Comparison of ENCODE assay signal across 13 cellular contexts in the genomic region with DNA sequence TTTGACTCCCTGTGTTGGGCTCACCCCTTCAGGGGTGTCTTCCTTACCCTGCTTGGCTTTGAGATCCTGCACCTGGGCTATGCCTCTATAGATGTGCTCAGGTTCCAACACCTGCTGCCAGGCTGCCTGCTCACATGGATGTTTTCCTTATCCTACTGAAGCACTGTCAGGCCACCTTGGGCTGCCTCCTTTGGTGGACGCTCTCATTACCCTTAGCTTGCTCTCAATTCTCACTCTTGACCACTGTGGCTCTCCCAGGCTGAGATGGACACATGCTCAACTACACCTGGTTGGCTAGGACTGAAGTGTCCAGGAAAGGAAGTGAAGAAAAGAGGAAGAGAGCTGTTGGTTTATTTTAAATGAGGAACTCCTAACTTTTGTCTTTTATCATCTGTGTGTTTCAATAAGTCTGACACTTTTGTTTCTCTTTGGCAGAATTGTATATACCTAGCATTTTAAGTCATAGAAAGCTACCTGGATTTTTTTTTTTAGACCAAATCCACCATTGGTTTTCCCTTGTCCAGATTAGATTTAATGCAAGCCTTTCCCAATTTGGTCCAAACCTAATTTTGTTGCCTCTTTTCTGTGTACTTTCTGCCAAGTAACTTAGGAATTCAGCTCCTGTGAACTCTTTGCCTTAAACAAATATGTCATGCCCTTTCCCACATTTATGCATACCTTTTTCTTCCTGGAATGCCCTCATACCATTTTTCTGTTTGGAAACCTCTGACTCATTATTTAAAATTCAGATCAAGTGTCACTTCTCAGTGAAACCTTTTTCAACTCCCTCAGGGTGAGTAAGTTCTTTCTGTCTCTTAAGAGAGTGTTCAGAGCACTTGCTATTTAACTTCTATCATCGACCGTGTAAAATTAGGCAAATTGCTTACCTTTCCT.
DNase-seq lines count a peak whose midpoint lies in the region; ATAC-seq and TF ChIP-seq lines count a peak whose summit lies in the region.
"Had no signal": no experiment of that assay in that cellular context is flagged by ENCODE, and none has a peak within 500 bp of the region (broad histone marks: within the 10 kb centered on the region; RNA-seq: fewer than 3 reads in every experiment).

No MANE protein-coding gene starts in this region.

- no peaks in the 10 kb centered on the region for H3K36me3 ChIP-seq in lower lobe of right lung
- H3K36me3 ChIP-seq: suprapubic skin had no signal

- H3K9me3 ChIP-seq in lower lobe of right lung: no peaks in the 10 kb centered on the region
- H3K9me3 ChIP-seq: suprapubic skin had no signal

- DNase-seq in COLO668 (lab: John Stamatoyannopoulos, UW; ENCODE audit: unreplicated experiment) (peak; percentile 28), HuH-7 (ENCODE audit: low spot score) (peak; percentile 2), astrocyte of the hippocampus (ENCODE audit: low read depth, low spot score) (peak; percentile 79), lower lobe of right lung (no peak), NCI-H2171 treated with DMSO at 0.1 percent for 48 hours (lab: John Stamatoyannopoulos, UW) (no peak), NCI-H82 treated with DMSO at 0.1 percent for 48 hours (lab: John Stamatoyannopoulos, UW; ENCODE audit: unreplicated experiment) (no peak)
- DNase-seq: activated effector memory CD4-positive, alpha-beta T cell treated with Interleukin-2 at 50 U/mL for 16 hours; CD4-positive, CD25-positive, alpha-beta regulatory T cell; NCI-H1105 had no signal

- peak overlapping the region; percentile 2 for H3K27ac ChIP-seq in lower lobe of right lung
- H3K27ac ChIP-seq: suprapubic skin, VCaP had no signal

- no peaks in the 10 kb centered on the region for H3K4me1 ChIP-seq in lower lobe of right lung
- H3K4me1 ChIP-seq: suprapubic skin had no signal

- H3K27me3 ChIP-seq in lower lobe of right lung (ENCODE audit: low read depth): no peaks in the 10 kb centered on the region
- H3K27me3 ChIP-seq: suprapubic skin had no signal

- no peak overlapping the region for H3K4me3 ChIP-seq in lower lobe of right lung
- H3K4me3 ChIP-seq: suprapubic skin had no signal

- ATAC-seq in lower lobe of right lung (peak; percentile 83 to 92), GM19397 (IDR thresholded peaks at IDR 0.05; ENCODE audit: unreplicated experiment) (no peak), HG03039 (IDR thresholded peaks at IDR 0.05; ENCODE audit: unreplicated experiment) (no peak)

- no peak for TF ChIP-seq CTCF in lower lobe of right lung (IDR thresholded peaks at IDR 0.05)

- intact Hi-C loops in lower lobe of right lung (cut with DNase I): no loop called here

Comparison
In these comparisons a context has a peak if more than half of its experiments do, and no peak if none do; other contexts are left out.
1. DNase-seq: peak in COLO668 (single experiment), HuH-7 (single experiment) and astrocyte of the hippocampus (single experiment); none in lower lobe of right lung (single experiment), NCI-H2171 treated with DMSO at 0.1 percent for 48 hours (single experiment) and NCI-H82 treated with DMSO at 0.1 percent for 48 hours (single experiment).
2. ATAC-seq: peak in lower lobe of right lung (2 of 2); none in GM19397 (single experiment) and HG03039 (single experiment).